In the genomic region with DNA sequence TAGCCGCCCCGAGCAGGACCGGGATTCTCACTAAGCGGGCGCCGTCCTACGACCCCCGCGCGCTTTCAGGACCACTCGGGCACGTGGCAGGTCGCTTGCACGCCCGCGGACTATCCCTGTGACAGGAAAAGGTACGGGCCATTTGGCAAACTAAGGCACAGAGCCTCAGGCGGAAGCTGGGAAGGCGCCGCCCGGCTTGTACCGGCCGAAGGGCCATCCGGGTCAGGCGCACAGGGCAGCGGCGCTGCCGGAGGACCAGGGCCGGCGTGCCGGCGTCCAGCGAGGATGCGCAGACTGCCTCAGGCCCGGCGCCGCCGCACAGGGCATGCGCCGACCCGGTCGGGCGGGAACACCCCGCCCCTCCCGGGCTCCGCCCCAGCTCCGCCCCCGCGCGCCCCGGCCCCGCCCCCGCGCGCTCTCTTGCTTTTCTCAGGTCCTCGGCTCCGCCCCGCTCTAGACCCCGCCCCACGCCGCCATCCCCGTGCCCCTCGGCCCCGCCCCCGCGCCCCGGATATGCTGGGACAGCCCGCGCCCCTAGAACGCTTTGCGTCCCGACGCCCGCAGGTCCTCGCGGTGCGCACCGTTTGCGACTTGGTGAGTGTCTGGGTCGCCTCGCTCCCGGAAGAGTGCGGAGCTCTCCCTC, we compare ENCODE assay signal across 8 cellular contexts. TPM values are rescaled to one million over a fixed set of nuclear protein-coding genes. Genes with fewer than 3 reads are reported as not detected.
DNase-seq lines count a peak whose midpoint lies in the region; ATAC-seq and TF ChIP-seq lines count a peak whose summit lies in the region.

A gene (plus strand): TSS at position 539 of the 643 bp plus-strand sequence.

- POLR2A ChIA-PET in BJ (lab: Charles Lee) = interaction anchor here (0.5 to 0.6 kb wide), 2 partner anchors 18 to 509 kb away, joined by 5 read pairs; no protein-coding TSS in a partner anchor

- H3K27me3 ChIP-seq in BJ (ENCODE audit: control insufficient read depth, insufficient read depth, low read length) (no peaks in the 10 kb centered on the region), SJCRH30 (no peaks in the 10 kb centered on the region)

- H3K4me1 Mint-ChIP-seq in activated naive CD4-positive, alpha-beta T cell treated with anti-CD3 and anti-CD28 coated beads, Interleukin-2, amount 10 ng/mL, durations not matched to agents 7 days and 5 days = peaks cover 14% of the 10 kb centered on the region

- peaks cover 19% of the 10 kb centered on the region for H3K27me3 Mint-ChIP-seq in activated naive CD4-positive, alpha-beta T cell treated with anti-CD3 and anti-CD28 coated beads, Interleukin-2, amount 10 ng/mL, durations not matched to agents 7 days and 5 days

- H3K4me3 Mint-ChIP-seq in activated naive CD4-positive, alpha-beta T cell treated with anti-CD3 and anti-CD28 coated beads, Interleukin-2, amount 10 ng/mL, durations not matched to agents 7 days and 5 days = peak within 1 kb of the TSS; percentile 82

- CTCF ChIA-PET in BJ (lab: Yijun Ruan, JAX) = interaction anchor here (0.6 to 1.1 kb wide), 2 partner anchors 13 to 173 kb away, joined by 3 to 4 read pairs; no protein-coding TSS in a partner anchor
- CTCF ChIA-PET in activated naive CD4-positive, alpha-beta T cell treated with anti-CD3 and anti-CD28 coated beads, Interleukin-2, amount 10 ng/mL, durations not matched to agents 7 days and 5 days (lab: Charles Lee) = no interaction called here

- ATAC-seq in GM19043 (IDR thresholded peaks at IDR 0.05; ENCODE audit: low read depth, unreplicated experiment) (peak; percentile 88), HG03354 (IDR thresholded peaks at IDR 0.05; ENCODE audit: poor library complexity, severe bottlenecking, unreplicated experiment) (peak; percentile 90)

- H3K9me3 ChIP-seq in SJCRH30 (replicated peaks) = no peaks in the 10 kb centered on the region

- no peaks in the 10 kb centered on the region for H3K4me1 ChIP-seq in SJCRH30

- H3K9me3 Mint-ChIP-seq in activated naive CD4-positive, alpha-beta T cell treated with anti-CD3 and anti-CD28 coated beads, Interleukin-2, amount 10 ng/mL, durations not matched to agents 7 days and 5 days = no peaks in the 10 kb centered on the region

- peaks cover 10% of the 10 kb centered on the region for H3K36me3 Mint-ChIP-seq in activated naive CD4-positive, alpha-beta T cell treated with anti-CD3 and anti-CD28 coated beads, Interleukin-2, amount 10 ng/mL, durations not matched to agents 7 days and 5 days

- H3K27ac Mint-ChIP-seq in activated naive CD4-positive, alpha-beta T cell treated with anti-CD3 and anti-CD28 coated beads, Interleukin-2, amount 10 ng/mL, durations not matched to agents 7 days and 5 days = peak within 1 kb of the TSS; percentile 87

- H3K4me3 ChIP-seq in BJ (ENCODE audit: low read depth, low read length) (peak within 1 kb of the TSS; percentile 76), SJCRH30 (peak within 1 kb of the TSS; percentile 59)

- H3K27ac ChIP-seq in SJCRH30 (no peak within 1 kb of the TSS; the same call in 1 of the 2 replicates), substantia nigra (ENCODE audit: low read depth, low read length, poor library complexity, severe bottlenecking) (peak within 1 kb of the TSS; percentile 82)

- DNase-seq in BJ (ENCODE audit: low read depth) (peak; percentile 17), SJCRH30 (peak; percentile 68 to 78), globus pallidus (ENCODE audit: low spot score) (peak; percentile 88), occipital lobe (lab: John Stamatoyannopoulos, UW) (peak; percentile 88), substantia nigra (lab: John Stamatoyannopoulos, UW) (peak; percentile 58 to 96 (median 88))
- peak; percentile 99 for DNase-seq in activated naive CD4-positive, alpha-beta T cell treated with anti-CD3 and anti-CD28 coated beads, Interleukin-2, amount 10 ng/mL, durations not matched to agents 7 days and 5 days

- H3K36me3 ChIP-seq in BJ (ENCODE audit: control insufficient read depth, insufficient read depth, low read length) = no peaks in the 10 kb centered on the region
- no peaks in the 10 kb centered on the region for H3K36me3 ChIP-seq in SJCRH30

- TF ChIP-seq CTCF in BJ (IDR thresholded peaks at IDR 0.05; ENCODE audit: insufficient read depth, low read depth, low read length) = no peak

RNA-seq across cellular contexts. Expression of the gene that starts here (rescaled TPM):
- 18.0 and 21.0 TPM in 2 replicates for polyA plus RNA-seq in BJ (2011; rRNA removed)
- polyA minus RNA-seq in BJ (2011; rRNA and poly(A)+ RNA removed) = 6.3 and 8.0 TPM in 2 replicates
- 1.2 and 1.5 TPM in 2 replicates for total RNA-seq in SJCRH30 (2014; rRNA removed; shearing (Covaris generic))
- 6.6 TPM for total RNA-seq in occipital lobe

Comparison
In these comparisons a context has a peak if more than half of its experiments do, and no peak if none do; other contexts are left out.
1. DNase-seq: peak in every context shown above with its lines; median percentile 99 in activated naive CD4-positive, alpha-beta T cell treated with anti-CD3 and anti-CD28 coated beads, Interleukin-2, amount 10 ng/mL, durations not matched to agents 7 days and 5 days; 88 in globus pallidus; 88 in occipital lobe; 88 in substantia nigra; 73 in SJCRH30; 17 in BJ.